ENCODE assay signal across 1 cellular context in the genomic region with DNA sequence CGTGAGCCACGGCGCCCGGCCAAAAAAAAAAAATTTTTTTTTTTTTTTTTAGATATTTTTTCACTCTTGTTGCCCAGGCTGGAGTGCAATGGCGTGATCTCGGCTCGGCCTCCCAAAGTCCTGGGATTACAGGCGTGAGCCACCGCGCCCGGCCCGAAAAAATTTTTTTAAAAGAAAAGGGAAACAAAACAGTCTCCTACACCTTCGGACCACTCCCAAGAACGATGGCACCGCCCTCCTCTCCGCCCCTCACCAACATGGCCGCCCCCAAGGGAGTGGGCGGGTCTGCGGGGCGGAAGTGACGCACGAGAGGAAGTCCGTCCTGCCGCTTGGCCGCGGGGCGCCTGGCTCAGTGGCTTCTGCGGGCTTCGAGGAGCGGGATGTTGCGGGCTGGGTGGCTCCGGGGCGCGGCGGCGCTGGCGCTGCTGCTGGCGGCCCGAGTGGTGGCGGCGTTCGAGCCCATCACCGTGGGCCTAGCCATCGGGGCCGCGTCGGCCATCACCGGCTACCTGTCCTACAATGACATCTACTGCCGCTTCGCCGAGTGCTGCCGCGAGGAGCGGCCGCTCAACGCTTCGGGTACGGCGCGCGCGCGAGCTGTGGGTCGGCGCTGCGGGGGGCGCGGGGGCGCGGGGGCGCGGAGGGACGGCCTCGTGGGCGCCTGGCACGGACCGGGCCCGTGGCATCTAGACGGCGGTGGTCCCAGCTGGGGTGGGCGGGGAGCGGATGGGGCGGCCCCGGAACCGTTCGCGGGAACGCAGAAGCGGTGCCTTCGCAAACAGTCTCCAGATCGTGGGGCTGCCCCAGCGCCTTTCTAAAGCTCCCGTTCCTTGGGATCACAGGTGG.
TF ChIP-seq lines count a peak whose summit lies in the region.

A gene with protein sequence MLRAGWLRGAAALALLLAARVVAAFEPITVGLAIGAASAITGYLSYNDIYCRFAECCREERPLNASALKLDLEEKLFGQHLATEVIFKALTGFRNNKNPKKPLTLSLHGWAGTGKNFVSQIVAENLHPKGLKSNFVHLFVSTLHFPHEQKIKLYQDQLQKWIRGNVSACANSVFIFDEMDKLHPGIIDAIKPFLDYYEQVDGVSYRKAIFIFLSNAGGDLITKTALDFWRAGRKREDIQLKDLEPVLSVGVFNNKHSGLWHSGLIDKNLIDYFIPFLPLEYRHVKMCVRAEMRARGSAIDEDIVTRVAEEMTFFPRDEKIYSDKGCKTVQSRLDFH (plus strand): TSS at position 352 of the 846 bp plus-strand sequence. CDS start 29 bp downstream, at position 381.

TF ChIP-seq in HepG2, 621 proteins besides CTCF, POLR2A, EP300 and RAD21 (continued from another document and continues in another):
- TF ChIP-seq, protein P1, sequence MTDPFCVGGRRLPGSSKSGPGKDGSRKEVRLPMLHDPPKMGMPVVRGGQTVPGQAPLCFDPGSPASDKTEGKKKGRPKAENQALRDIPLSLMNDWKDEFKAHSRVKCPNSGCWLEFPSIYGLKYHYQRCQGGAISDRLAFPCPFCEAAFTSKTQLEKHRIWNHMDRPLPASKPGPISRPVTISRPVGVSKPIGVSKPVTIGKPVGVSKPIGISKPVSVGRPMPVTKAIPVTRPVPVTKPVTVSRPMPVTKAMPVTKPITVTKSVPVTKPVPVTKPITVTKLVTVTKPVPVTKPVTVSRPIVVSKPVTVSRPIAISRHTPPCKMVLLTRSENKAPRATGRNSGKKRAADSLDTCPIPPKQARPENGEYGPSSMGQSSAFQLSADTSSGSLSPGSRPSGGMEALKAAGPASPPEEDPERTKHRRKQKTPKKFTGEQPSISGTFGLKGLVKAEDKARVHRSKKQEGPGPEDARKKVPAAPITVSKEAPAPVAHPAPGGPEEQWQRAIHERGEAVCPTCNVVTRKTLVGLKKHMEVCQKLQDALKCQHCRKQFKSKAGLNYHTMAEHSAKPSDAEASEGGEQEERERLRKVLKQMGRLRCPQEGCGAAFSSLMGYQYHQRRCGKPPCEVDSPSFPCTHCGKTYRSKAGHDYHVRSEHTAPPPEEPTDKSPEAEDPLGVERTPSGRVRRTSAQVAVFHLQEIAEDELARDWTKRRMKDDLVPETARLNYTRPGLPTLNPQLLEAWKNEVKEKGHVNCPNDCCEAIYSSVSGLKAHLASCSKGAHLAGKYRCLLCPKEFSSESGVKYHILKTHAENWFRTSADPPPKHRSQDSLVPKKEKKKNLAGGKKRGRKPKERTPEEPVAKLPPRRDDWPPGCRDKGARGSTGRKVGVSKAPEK (CRISPR knock-in tag; IDR thresholded peaks at IDR 0.05; ENCODE audit: borderline replicate concordance) = no peak
- no peak for TF ChIP-seq SOX13 (IDR thresholded peaks at IDR 0.05)
- TF ChIP-seq SOX13 (CRISPR knock-in tag; conservative IDR thresholded peaks at IDR 0.05 in 1 of 2, IDR thresholded peaks at IDR 0.05 in 1 of 2) = no peak
- TF ChIP-seq, protein P2, sequence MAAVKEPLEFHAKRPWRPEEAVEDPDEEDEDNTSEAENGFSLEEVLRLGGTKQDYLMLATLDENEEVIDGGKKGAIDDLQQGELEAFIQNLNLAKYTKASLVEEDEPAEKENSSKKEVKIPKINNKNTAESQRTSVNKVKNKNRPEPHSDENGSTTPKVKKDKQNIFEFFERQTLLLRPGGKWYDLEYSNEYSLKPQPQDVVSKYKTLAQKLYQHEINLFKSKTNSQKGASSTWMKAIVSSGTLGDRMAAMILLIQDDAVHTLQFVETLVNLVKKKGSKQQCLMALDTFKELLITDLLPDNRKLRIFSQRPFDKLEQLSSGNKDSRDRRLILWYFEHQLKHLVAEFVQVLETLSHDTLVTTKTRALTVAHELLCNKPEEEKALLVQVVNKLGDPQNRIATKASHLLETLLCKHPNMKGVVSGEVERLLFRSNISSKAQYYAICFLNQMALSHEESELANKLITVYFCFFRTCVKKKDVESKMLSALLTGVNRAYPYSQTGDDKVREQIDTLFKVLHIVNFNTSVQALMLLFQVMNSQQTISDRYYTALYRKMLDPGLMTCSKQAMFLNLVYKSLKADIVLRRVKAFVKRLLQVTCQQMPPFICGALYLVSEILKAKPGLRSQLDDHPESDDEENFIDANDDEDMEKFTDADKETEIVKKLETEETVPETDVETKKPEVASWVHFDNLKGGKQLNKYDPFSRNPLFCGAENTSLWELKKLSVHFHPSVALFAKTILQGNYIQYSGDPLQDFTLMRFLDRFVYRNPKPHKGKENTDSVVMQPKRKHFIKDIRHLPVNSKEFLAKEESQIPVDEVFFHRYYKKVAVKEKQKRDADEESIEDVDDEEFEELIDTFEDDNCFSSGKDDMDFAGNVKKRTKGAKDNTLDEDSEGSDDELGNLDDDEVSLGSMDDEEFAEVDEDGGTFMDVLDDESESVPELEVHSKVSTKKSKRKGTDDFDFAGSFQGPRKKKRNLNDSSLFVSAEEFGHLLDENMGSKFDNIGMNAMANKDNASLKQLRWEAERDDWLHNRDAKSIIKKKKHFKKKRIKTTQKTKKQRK (IDR thresholded peaks at IDR 0.05; ENCODE audit: low read length) = no peak
- TF ChIP-seq SRSF4 (IDR thresholded peaks at IDR 0.05; ENCODE audit: low read depth, low read length, poor library complexity, severe bottlenecking) = no peak
- TF ChIP-seq, protein P3, sequence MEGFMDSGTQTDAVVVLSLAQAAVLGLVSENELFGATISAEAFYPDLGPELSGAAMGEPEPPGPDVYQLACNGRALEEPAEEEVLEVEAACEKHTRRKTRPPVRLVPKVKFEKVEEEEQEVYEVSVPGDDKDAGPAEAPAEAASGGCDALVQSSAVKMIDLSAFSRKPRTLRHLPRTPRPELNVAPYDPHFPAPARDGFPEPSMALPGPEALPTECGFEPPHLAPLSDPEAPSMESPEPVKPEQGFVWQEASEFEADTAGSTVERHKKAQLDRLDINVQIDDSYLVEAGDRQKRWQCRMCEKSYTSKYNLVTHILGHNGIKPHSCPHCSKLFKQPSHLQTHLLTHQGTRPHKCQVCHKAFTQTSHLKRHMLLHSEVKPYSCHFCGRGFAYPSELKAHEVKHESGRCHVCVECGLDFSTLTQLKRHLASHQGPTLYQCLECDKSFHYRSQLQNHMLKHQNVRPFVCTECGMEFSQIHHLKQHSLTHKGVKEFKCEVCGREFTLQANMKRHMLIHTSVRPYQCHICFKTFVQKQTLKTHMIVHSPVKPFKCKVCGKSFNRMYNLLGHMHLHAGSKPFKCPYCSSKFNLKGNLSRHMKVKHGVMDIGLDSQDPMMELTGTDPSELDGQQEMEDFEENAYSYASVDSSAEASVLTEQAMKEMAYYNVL (CRISPR knock-in tag; IDR thresholded peaks at IDR 0.05; ENCODE audit: borderline replicate concordance) = no peak
- peak; percentile 65; the same call in 1 of the 2 replicates for TF ChIP-seq ELF3 (CRISPR knock-in tag; IDR thresholded peaks at IDR 0.05)
- 0 out of 2 replicates have a peak, but pooled peaks have one; percentile 53 for TF ChIP-seq ZNF766 (CRISPR knock-in tag; IDR thresholded peaks at IDR 0.05; ENCODE audit: borderline replicate concordance)
- peak; percentile 19; the same call in 1 of the 2 replicates for TF ChIP-seq RXRB (CRISPR knock-in tag; IDR thresholded peaks at IDR 0.05; ENCODE audit: borderline replicate concordance)
- TF ChIP-seq ZNF772 (CRISPR knock-in tag; IDR thresholded peaks at IDR 0.05) = peak; percentile 61; the same call in 1 of the 2 replicates
- TF ChIP-seq, protein P4, sequence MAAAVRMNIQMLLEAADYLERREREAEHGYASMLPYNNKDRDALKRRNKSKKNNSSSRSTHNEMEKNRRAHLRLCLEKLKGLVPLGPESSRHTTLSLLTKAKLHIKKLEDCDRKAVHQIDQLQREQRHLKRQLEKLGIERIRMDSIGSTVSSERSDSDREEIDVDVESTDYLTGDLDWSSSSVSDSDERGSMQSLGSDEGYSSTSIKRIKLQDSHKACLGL (CRISPR knock-in tag; IDR thresholded peaks at IDR 0.05) = peak; percentile 62; the same call in 1 of the 2 replicates
- TF ChIP-seq, protein P5, sequence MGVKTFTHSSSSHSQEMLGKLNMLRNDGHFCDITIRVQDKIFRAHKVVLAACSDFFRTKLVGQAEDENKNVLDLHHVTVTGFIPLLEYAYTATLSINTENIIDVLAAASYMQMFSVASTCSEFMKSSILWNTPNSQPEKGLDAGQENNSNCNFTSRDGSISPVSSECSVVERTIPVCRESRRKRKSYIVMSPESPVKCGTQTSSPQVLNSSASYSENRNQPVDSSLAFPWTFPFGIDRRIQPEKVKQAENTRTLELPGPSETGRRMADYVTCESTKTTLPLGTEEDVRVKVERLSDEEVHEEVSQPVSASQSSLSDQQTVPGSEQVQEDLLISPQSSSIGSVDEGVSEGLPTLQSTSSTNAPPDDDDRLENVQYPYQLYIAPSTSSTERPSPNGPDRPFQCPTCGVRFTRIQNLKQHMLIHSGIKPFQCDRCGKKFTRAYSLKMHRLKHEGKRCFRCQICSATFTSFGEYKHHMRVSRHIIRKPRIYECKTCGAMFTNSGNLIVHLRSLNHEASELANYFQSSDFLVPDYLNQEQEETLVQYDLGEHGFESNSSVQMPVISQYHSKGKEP (CRISPR knock-in tag; IDR thresholded peaks at IDR 0.05) = no peak
- TF ChIP-seq, protein P6, sequence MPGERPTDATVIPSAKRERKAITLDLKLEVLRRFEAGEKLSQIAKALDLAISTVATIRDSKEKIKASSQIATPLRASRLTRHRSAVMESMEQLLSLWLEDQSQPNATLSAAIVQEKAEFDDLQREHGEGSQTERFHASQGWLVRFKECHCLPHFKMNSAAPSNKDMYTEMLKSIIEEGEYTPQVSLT (CRISPR knock-in tag; IDR thresholded peaks at IDR 0.05; ENCODE audit: borderline replicate concordance, low read depth) = no peak
- TF ChIP-seq, protein P7, sequence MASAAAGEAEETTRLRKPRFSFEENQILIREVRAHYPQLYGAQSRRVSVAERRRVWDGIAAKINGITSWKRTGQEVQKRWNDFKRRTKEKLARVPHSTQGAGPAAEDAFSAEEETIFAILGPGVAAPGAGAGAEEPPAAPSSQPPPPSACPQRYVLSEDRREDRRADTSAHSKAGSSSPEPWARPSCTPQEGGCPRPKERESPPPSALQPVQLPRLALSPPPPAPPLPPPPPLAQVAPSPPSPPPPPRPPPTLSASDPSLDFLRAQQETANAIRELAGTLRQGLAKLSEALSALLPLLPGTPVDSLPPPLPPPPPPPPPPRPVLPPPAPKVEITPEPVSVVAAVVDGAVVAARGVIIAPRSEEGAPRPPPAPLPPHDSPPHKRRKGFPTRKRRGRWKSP (CRISPR knock-in tag; IDR thresholded peaks at IDR 0.05) = 0 out of 2 replicates have a peak, but pooled peaks have one; percentile 57
- TF ChIP-seq ZNF530 (CRISPR knock-in tag; IDR thresholded peaks at IDR 0.05; ENCODE audit: low read depth) = no peak
- TF ChIP-seq ZNF264 (CRISPR knock-in tag; IDR thresholded peaks at IDR 0.05) = no peak
- TF ChIP-seq SNAI1 (CRISPR knock-in tag; IDR thresholded peaks at IDR 0.05; ENCODE audit: borderline replicate concordance) = no peak
- no peak for TF ChIP-seq NFE2 (CRISPR knock-in tag; IDR thresholded peaks at IDR 0.05)
- TF ChIP-seq, protein P8, sequence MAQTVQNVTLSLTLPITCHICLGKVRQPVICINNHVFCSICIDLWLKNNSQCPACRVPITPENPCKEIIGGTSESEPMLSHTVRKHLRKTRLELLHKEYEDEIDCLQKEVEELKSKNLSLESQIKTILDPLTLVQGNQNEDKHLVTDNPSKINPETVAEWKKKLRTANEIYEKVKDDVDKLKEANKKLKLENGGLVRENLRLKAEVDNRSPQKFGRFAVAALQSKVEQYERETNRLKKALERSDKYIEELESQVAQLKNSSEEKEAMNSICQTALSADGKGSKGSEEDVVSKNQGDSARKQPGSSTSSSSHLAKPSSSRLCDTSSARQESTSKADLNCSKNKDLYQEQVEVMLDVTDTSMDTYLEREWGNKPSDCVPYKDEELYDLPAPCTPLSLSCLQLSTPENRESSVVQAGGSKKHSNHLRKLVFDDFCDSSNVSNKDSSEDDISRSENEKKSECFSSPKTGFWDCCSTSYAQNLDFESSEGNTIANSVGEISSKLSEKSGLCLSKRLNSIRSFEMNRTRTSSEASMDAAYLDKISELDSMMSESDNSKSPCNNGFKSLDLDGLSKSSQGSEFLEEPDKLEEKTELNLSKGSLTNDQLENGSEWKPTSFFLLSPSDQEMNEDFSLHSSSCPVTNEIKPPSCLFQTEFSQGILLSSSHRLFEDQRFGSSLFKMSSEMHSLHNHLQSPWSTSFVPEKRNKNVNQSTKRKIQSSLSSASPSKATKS (CRISPR knock-in tag; IDR thresholded peaks at IDR 0.05) = no peak
- peak; percentile 39; the same call in 1 of the 2 replicates for TF ChIP-seq ZBTB20 (CRISPR knock-in tag; IDR thresholded peaks at IDR 0.05; ENCODE audit: borderline replicate concordance, low read depth)
- no peak for TF ChIP-seq BORCS8-MEF2B (CRISPR knock-in tag; IDR thresholded peaks at IDR 0.05)
- no peak for TF ChIP-seq SMYD3 (CRISPR knock-in tag; IDR thresholded peaks at IDR 0.05)
- TF ChIP-seq HNF4A (CRISPR knock-in tag; IDR thresholded peaks at IDR 0.05) = no peak
- TF ChIP-seq, protein P9, sequence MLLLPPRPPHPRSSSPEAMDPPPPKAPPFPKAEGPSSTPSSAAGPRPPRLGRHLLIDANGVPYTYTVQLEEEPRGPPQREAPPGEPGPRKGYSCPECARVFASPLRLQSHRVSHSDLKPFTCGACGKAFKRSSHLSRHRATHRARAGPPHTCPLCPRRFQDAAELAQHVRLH (CRISPR knock-in tag; IDR thresholded peaks at IDR 0.05; ENCODE audit: borderline replicate concordance, low read depth) = peak; percentile 44; the same call in 1 of the 2 replicates
- TF ChIP-seq ZFP37 (CRISPR knock-in tag; IDR thresholded peaks at IDR 0.05; ENCODE audit: borderline replicate concordance) = no peak
- TF ChIP-seq YEATS2 (CRISPR knock-in tag; IDR thresholded peaks at IDR 0.05; ENCODE audit: borderline replicate concordance) = peak; percentile 69; the same call in 1 of the 2 replicates
- TF ChIP-seq MATR3 (CRISPR knock-in tag; IDR thresholded peaks at IDR 0.05) = no peak
- no peak for TF ChIP-seq NBN (conservative IDR thresholded peaks at IDR 0.05)
- no peak for TF ChIP-seq ZNF75D (CRISPR knock-in tag; IDR thresholded peaks at IDR 0.05; ENCODE audit: borderline replicate concordance)
- peak; percentile 63; the same call in 1 of the 2 replicates for TF ChIP-seq GFI1 (CRISPR knock-in tag; IDR thresholded peaks at IDR 0.05; ENCODE audit: borderline replicate concordance)
- TF ChIP-seq, protein P10, sequence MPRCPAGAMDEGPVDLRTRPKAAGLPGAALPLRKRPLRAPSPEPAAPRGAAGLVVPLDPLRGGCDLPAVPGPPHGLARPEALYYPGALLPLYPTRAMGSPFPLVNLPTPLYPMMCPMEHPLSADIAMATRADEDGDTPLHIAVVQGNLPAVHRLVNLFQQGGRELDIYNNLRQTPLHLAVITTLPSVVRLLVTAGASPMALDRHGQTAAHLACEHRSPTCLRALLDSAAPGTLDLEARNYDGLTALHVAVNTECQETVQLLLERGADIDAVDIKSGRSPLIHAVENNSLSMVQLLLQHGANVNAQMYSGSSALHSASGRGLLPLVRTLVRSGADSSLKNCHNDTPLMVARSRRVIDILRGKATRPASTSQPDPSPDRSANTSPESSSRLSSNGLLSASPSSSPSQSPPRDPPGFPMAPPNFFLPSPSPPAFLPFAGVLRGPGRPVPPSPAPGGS (CRISPR knock-in tag; IDR thresholded peaks at IDR 0.05) = peak; percentile 59; the same call in 1 of the 2 replicates
- no peak for TF ChIP-seq ZNF879 (CRISPR knock-in tag; IDR thresholded peaks at IDR 0.05)
- TF ChIP-seq ZNF124 (CRISPR knock-in tag; IDR thresholded peaks at IDR 0.05) = no peak
- TF ChIP-seq, protein P11, sequence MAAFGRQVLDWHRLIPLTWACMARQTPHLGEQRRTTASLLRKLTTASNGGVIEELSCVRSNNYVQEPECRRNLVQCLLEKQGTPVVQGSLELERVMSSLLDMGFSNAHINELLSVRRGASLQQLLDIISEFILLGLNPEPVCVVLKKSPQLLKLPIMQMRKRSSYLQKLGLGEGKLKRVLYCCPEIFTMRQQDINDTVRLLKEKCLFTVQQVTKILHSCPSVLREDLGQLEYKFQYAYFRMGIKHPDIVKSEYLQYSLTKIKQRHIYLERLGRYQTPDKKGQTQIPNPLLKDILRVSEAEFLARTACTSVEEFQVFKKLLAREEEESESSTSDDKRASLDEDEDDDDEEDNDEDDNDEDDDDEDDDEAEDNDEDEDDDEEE (CRISPR knock-in tag; IDR thresholded peaks at IDR 0.05) = peak; percentile 59; the same call in 1 of the 2 replicates
